In the genomic region with DNA sequence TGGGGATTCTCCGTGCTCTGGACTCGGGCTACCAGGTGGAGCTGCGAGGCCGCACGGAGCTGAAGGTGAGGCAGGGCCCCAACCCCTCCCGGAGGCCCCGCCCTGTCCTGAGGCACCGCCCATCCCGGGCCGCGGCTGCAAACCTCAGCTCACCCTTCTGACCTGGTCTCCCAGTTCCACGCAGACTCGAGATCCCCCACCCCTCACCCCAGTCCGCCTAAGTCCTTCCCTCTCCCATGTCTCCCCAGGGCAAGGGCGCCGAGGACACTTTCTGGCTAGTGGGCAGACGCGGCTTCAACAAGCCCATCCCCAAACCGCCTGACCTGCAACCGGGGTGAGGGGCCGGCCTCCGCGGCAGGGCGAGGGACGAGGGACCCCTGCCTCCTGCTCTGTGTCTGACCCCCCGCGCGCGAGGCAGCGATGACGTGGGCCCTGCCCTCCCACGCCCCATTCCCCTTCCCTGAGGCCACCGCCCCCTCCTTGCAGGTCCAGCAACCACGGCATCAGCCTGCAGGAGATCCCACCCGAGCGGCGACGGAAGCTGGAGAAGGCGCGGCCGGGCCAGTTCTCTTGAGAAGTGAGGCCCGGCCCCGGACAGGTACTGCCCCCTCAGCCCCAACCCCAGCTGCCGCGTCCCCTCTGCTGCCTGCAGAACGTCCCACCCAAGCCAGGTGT, we compare ENCODE assay signal across 7 cellular contexts. TPM values are rescaled to one million over a fixed set of nuclear protein-coding genes. Genes with fewer than 3 reads are reported as not detected.
DNase-seq lines count a peak whose midpoint lies in the region; ATAC-seq and TF ChIP-seq lines count a peak whose summit lies in the region.

No MANE protein-coding gene starts in this region.

- H3K9me3 ChIP-seq in OCI-LY1 (ENCODE audit: low read length) = no peaks in the 10 kb centered on the region

- no peak overlapping the region for H3K27ac ChIP-seq in OCI-LY1 (ENCODE audit: low read depth, low read length, poor library complexity, severe bottlenecking)

- H3K4me3 Mint-ChIP-seq in stimulated activated memory B cell treated with anti-CD40 and anti-IgM and Interleukin-4, amounts not matched to agents 10 μg/mL and 1 μg/mL and 100 μg/mL, for 72 hours = peak overlapping the region; percentile 61

- peak overlapping the region; percentile 66 for H3K4me2 ChIP-seq in OCI-LY1 (ENCODE audit: low read length)

- H3K27me3 ChIP-seq in OCI-LY1 (ENCODE audit: insufficient read depth, low read length) (peaks cover 12% of the 10 kb centered on the region), kidney epithelial cell (ENCODE audit: control insufficient read depth, insufficient read depth, low read length) (peaks cover 19% of the 10 kb centered on the region)

- H3K27me3 Mint-ChIP-seq in stimulated activated memory B cell treated with anti-CD40 and anti-IgM and Interleukin-4, amounts not matched to agents 10 μg/mL and 1 μg/mL and 100 μg/mL, for 72 hours = peaks cover 70% of the 10 kb centered on the region

- H2AFZ ChIP-seq in OCI-LY1 (ENCODE audit: low read length) = no peak overlapping the region

- in situ Hi-C loops in astrocyte of the cerebellum (cut with HindIII; ENCODE audit: low sequenced_read_pairs) = loop anchor here (5.0 kb wide), 1 partner anchor 41 kb away; no protein-coding TSS in a partner anchor

- peak overlapping the region; percentile 32; the same call in 1 of the 2 replicates for H3K9ac ChIP-seq in OCI-LY1 (ENCODE audit: low read length)

- no peaks in the 10 kb centered on the region for H3K36me3 Mint-ChIP-seq in stimulated activated memory B cell treated with anti-CD40 and anti-IgM and Interleukin-4, amounts not matched to agents 10 μg/mL and 1 μg/mL and 100 μg/mL, for 72 hours

- H3K36me3 ChIP-seq in OCI-LY1 (ENCODE audit: insufficient read depth, low read length) (no peaks in the 10 kb centered on the region), kidney epithelial cell (ENCODE audit: control insufficient read depth, insufficient read depth, low read length) (no peaks in the 10 kb centered on the region)

- no peak for TF ChIP-seq CTCF in OCI-LY1 (IDR thresholded peaks at IDR 0.05; ENCODE audit: low read length)
- no peak for TF ChIP-seq CTCF in astrocyte of the cerebellum (IDR thresholded peaks at IDR 0.05; ENCODE audit: low read depth, low read length, missing control alignments)
- no peak for TF ChIP-seq CTCF in kidney epithelial cell (IDR thresholded peaks at IDR 0.05; ENCODE audit: insufficient read depth, low read length, poor library complexity, severe bottlenecking)

- no peaks in the 10 kb centered on the region for H3K9me2 ChIP-seq in OCI-LY1 (ENCODE audit: low read depth, low read length)

- H3K9me3 Mint-ChIP-seq in stimulated activated memory B cell treated with anti-CD40 and anti-IgM and Interleukin-4, amounts not matched to agents 10 μg/mL and 1 μg/mL and 100 μg/mL, for 72 hours = no peaks in the 10 kb centered on the region

- H3K4me1 Mint-ChIP-seq in stimulated activated memory B cell treated with anti-CD40 and anti-IgM and Interleukin-4, amounts not matched to agents 10 μg/mL and 1 μg/mL and 100 μg/mL, for 72 hours = peaks cover 31% of the 10 kb centered on the region

- H3K4me3 ChIP-seq in OCI-LY1 (ENCODE audit: low read depth, low read length, poor library complexity, severe bottlenecking) (peak overlapping the region; percentile 52), astrocyte of the cerebellum (ENCODE audit: low read depth, low read length) (peak overlapping the region; percentile 32), kidney epithelial cell (ENCODE audit: low read depth, low read length) (peak overlapping the region; percentile 39)

- no peak overlapping the region for H3K27ac Mint-ChIP-seq in stimulated activated memory B cell treated with anti-CD40 and anti-IgM and Interleukin-4, amounts not matched to agents 10 μg/mL and 1 μg/mL and 100 μg/mL, for 72 hours

- H3F3A ChIP-seq in OCI-LY1 (ENCODE audit: insufficient read depth, low read length) = no peaks in the 10 kb centered on the region

- no peaks in the 10 kb centered on the region for H4K20me1 ChIP-seq in OCI-LY1 (ENCODE audit: insufficient read depth, low read length)

- H3K79me2 ChIP-seq in OCI-LY1 (ENCODE audit: insufficient read depth, low read length) = no peaks in the 10 kb centered on the region

- peaks cover 8% of the 10 kb centered on the region for H3K4me1 ChIP-seq in OCI-LY1 (ENCODE audit: insufficient read depth, low read length, severe bottlenecking)

- no peak for ATAC-seq in stimulated activated memory B cell treated with anti-CD40 and anti-IgM and Interleukin-4, amounts not matched to agents 10 μg/mL and 1 μg/mL and 100 μg/mL, for 72 hours

- no peak for DNase-seq in astrocyte of the cerebellum (ENCODE audit: low read depth)
- DNase-seq in kidney epithelial cell (ENCODE audit: low read depth) = no peak
- no peak for DNase-seq in GM03348 (ENCODE audit: low spot score)
- no peak for DNase-seq in NAMALWA (ENCODE audit: low spot score)
- no peak for DNase-seq in activated gamma-delta T cell treated with Interleukin-2 at 50 U/mL for 16 hours

RNA-seq across cellular contexts. Expression of gene GUCY2D, which starts 13.7 kb away (rescaled TPM):
- total RNA-seq in kidney epithelial cell = 0.07 TPM in 1 of 2 replicates, not detected in the other

RNA-seq across cellular contexts. Expression of gene ALOX15B, which starts 22.8 kb away (rescaled TPM):
- 0.29 TPM in 1 of 2 replicates, not detected in the other for total RNA-seq in kidney epithelial cell
